ENCODE assay signal across 21 cellular contexts in the genomic region with DNA sequence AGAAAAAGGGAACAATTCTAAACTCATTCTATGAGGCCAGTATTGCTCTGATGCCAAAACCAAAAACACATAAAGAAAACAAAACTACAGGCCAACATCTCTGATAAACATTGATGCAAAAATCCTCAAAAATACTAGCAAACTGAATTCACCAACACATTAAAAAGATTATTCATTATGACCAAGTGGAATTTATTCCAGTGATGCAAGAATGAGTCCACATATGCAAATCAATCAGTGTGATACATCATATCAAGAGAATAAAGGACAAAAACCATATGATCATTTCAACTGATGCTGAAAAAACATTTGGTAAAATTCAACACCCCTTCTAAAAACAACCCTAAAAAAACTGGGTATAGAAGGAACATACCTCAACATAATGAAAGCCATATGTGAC.
DNase-seq lines count a peak whose midpoint lies in the region; TF ChIP-seq lines count a peak whose summit lies in the region.
"Had no signal": no experiment of that assay in that cellular context is flagged by ENCODE, and none has a peak within 500 bp of the region (broad histone marks: within the 10 kb centered on the region; RNA-seq: fewer than 3 reads in every experiment).

No MANE protein-coding gene starts in this region.

- H3K4me3 Mint-ChIP-seq in osteocyte (ENCODE audit: unreplicated experiment) = no peak overlapping the region
- H3K4me3 Mint-ChIP-seq: CD4-positive, alpha-beta T cell had no signal

- H3K79me2 ChIP-seq in fibroblast of lung (ENCODE audit: control insufficient read depth, insufficient read depth, low read length) = no peaks in the 10 kb centered on the region

- no peak overlapping the region for H3K4me2 ChIP-seq in fibroblast of lung (ENCODE audit: extremely low read depth, insufficient read depth, low read length)
- H3K4me2 ChIP-seq: BLaER1 treated with 17β-estradiol and CSF1 and Interleukin-3, amounts not matched to agents 10 nM and 100 nM had no signal

- in situ Hi-C loops in astrocyte of the spinal cord (cut with HindIII; ENCODE audit: low sequenced_read_pairs) = no loop called here
- in situ Hi-C loops in G401 (cut with HindIII; ENCODE audit: low sequenced_read_pairs) = no loop called here

- H3K9me3 Mint-ChIP-seq in osteocyte (ENCODE audit: unreplicated experiment) = peaks cover 33% of the 10 kb centered on the region
- H3K9me3 Mint-ChIP-seq: CD4-positive, alpha-beta T cell had no signal

- H3K4me3 ChIP-seq in astrocyte of the spinal cord (ENCODE audit: low read depth, low read length) = no peak overlapping the region
- no peak overlapping the region for H3K4me3 ChIP-seq in fibroblast of lung (replicated peaks in 1 of 4; ENCODE audit: control extremely low read depth in 1 of 4, insufficient read depth in 1 of 4, low read depth in 3 of 4, low read length in 4 of 4)
- H3K4me3 ChIP-seq: BLaER1 treated with 17β-estradiol and CSF1 and Interleukin-3, amounts not matched to agents 10 nM and 100 nM; SJCRH30 had no signal

- H3K9me3 ChIP-seq in fibroblast of lung (ENCODE audit: control insufficient read depth, insufficient read depth, low read depth, low read length) = no peaks in the 10 kb centered on the region
- H3K9me3 ChIP-seq: SJCRH30 had no signal

- H2AFZ ChIP-seq in fibroblast of lung (ENCODE audit: low read length) = no peak overlapping the region

- H4K20me1 ChIP-seq in fibroblast of lung (ENCODE audit: control insufficient read depth, extremely low read depth, insufficient read depth, low read length) = no peaks in the 10 kb centered on the region
- H4K20me1 ChIP-seq: BLaER1 treated with 17β-estradiol and CSF1 and Interleukin-3, amounts not matched to agents 10 nM and 100 nM had no signal

- no peak overlapping the region for H3K27ac ChIP-seq in fibroblast of lung (ENCODE audit: insufficient read depth, low read length)
- H3K27ac ChIP-seq: BLaER1 treated with 17β-estradiol and CSF1 and Interleukin-3, amounts not matched to agents 10 nM and 100 nM; SJCRH30 had no signal

- no peaks in the 10 kb centered on the region for H3K36me3 ChIP-seq in fibroblast of lung (ENCODE audit: control insufficient read depth, insufficient read depth, low read length)
- H3K36me3 ChIP-seq: BLaER1 treated with 17β-estradiol and CSF1 and Interleukin-3, amounts not matched to agents 10 nM and 100 nM; SJCRH30 had no signal

- peaks cover 36% of the 10 kb centered on the region for H3K4me1 Mint-ChIP-seq in osteocyte (ENCODE audit: unreplicated experiment)

- H3K27me3 Mint-ChIP-seq in osteocyte (ENCODE audit: unreplicated experiment) = no peaks in the 10 kb centered on the region
- H3K27me3 Mint-ChIP-seq: CD4-positive, alpha-beta T cell had no signal

- TF ChIP-seq CTCF in astrocyte of the spinal cord (IDR thresholded peaks at IDR 0.05; ENCODE audit: low read depth, low read length) (no peak), fibroblast of lung (conservative IDR thresholded peaks at IDR 0.05 in 1 of 2, IDR thresholded peaks at IDR 0.05 in 1 of 2; ENCODE audit: low read depth in 1 of 2, low read length in 2 of 2) (no peak), osteocyte (IDR thresholded peaks at IDR 0.05) (no peak)

- no peak overlapping the region for H3K9ac ChIP-seq in fibroblast of lung (ENCODE audit: insufficient read depth, low read length)
- H3K9ac ChIP-seq: BLaER1 treated with 17β-estradiol and CSF1 and Interleukin-3, amounts not matched to agents 10 nM and 100 nM had no signal

- H3K36me3 Mint-ChIP-seq in osteocyte (ENCODE audit: unreplicated experiment) = peaks cover 32% of the 10 kb centered on the region

- peak overlapping the region; percentile 88 for H3K27ac Mint-ChIP-seq in osteocyte (ENCODE audit: unreplicated experiment)
- H3K27ac Mint-ChIP-seq: CD4-positive, alpha-beta T cell had no signal

- H3K4me1 ChIP-seq in fibroblast of lung (ENCODE audit: control insufficient read depth, extremely low read depth, insufficient read depth, low read length) = no peaks in the 10 kb centered on the region
- H3K4me1 ChIP-seq: BLaER1 treated with 17β-estradiol and CSF1 and Interleukin-3, amounts not matched to agents 10 nM and 100 nM; SJCRH30 had no signal

- peak; percentile 24 for DNase-seq in GM04503 (ENCODE audit: low read depth)
- peak; percentile 7 for DNase-seq in astrocyte of the spinal cord (ENCODE audit: low read depth, low spot score)
- DNase-seq in fibroblast of lung (ENCODE audit: low read depth in 2 of 2) = peak; percentile 7 to 8
- no peak for DNase-seq in osteocyte (ENCODE audit: extremely low spot score, unreplicated experiment)
- DNase-seq in A172 (ENCODE audit: low spot score) = no peak
- DNase-seq in G401 (ENCODE audit: low spot score) = no peak
- DNase-seq in COLO829 (ENCODE audit: low spot score) = no peak
- DNase-seq: AML-193; CD4-positive, alpha-beta T cell; COR-L47; DMS53; GDM1; Karpas-422; NCI-H1092 treated with DMSO at 0.1 percent for 48 hours; NCI-H1436; NCI-H187 treated with DMSO at 0.1 percent for 48 hours; NCI-H2171 treated with DMSO at 0.1 percent for 48 hours; NCI-H524 treated with DMSO at 0.1 percent for 48 hours; NCI-H774; SJCRH30 had no signal

- no peaks in the 10 kb centered on the region for H3K27me3 ChIP-seq in fibroblast of lung (ENCODE audit: control insufficient read depth, insufficient read depth, low read length)
- H3K27me3 ChIP-seq: BLaER1 treated with 17β-estradiol and CSF1 and Interleukin-3, amounts not matched to agents 10 nM and 100 nM; SJCRH30 had no signal

Comparison
In these comparisons a context has a peak if more than half of its experiments do, and no peak if none do; other contexts are left out.
1. DNase-seq: peak in GM04503 (single experiment), astrocyte of the spinal cord (single experiment) and fibroblast of lung (2 of 2); none in osteocyte (single experiment), A172 (single experiment), G401 (single experiment) and COLO829 (single experiment).